Comparison of ENCODE assay signal across 9 cellular contexts in the genomic region with DNA sequence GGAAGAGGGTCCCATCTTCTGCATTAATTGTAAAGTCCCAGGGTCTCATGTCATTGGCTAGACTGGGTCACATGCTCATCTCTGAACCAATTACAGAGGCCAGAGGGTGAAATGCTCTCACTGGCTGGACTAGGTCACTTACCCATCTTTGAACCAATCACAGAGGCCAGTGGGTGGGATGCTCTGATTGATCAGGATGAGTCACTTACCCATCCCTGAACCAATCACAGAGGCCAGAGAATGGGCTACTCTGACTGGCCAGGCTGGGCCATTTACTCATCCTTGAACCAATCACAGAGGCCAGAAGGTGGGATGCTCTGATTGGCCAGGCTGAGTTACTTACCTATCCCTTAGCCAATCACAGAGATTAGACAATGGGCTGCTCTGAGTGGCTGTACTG. TPM values are rescaled to one million over a fixed set of nuclear protein-coding genes. Genes with fewer than 3 reads are reported as not detected.
DNase-seq lines count a peak whose midpoint lies in the region; ATAC-seq and TF ChIP-seq lines count a peak whose summit lies in the region.
"Had no signal": no experiment of that assay in that cellular context is flagged by ENCODE, and none has a peak within 500 bp of the region (broad histone marks: within the 10 kb centered on the region; RNA-seq: fewer than 3 reads in every experiment).

No MANE protein-coding gene starts in this region.

- ATAC-seq in activated CD4-positive, CD25-positive, alpha-beta regulatory T cell treated with anti-CD3 and anti-CD28 coated beads, Interleukin-2, amount 50 U/mL, for 24 hours = peak; percentile 81 to 86
- ATAC-seq in left ventricle myocardium superior = no peak
- ATAC-seq in HG02763 (IDR thresholded peaks at IDR 0.05; ENCODE audit: unreplicated experiment) = no peak

- in situ Hi-C loops in GM13976 (cut with MboI; ENCODE audit: low sequenced_read_pairs, unreplicated experiment) = no loop called here

- TF ChIP-seq CTCF in cardiac fibroblast (IDR thresholded peaks at IDR 0.05; ENCODE audit: low read depth, low read length) (no peak), GM13976 (IDR thresholded peaks at IDR 0.05; ENCODE audit: borderline replicate concordance, control extremely low read depth, extremely low read depth, insufficient read depth, missing control alignments) (no peak)

- intact Hi-C loops in left ventricle myocardium superior (cut with micrococcal nuclease) = no loop called here

- H3K4me3 ChIP-seq in cardiac fibroblast (replicated peaks in 1 of 2; ENCODE audit: low read depth in 2 of 2, low read length in 2 of 2) = no peak overlapping the region

- DNase-seq in activated CD4-positive, CD25-positive, alpha-beta regulatory T cell (lab: John Stamatoyannopoulos, UW) = no peak
- DNase-seq in NCI-H226 (peak; percentile 48), cardiac fibroblast (ENCODE audit: low read depth in 2 of 2) (peak; percentile 37 to 73), left ventricle myocardium superior (no peak), GM13976 (ENCODE audit: low spot score) (no peak)
- peak; percentile 25 for DNase-seq in stimulated activated CD4-positive, alpha-beta T cell treated with anti-CD3 and anti-CD28 coated beads, Interleukin-4, amount 100 ng/mL, for 24 hours
- DNase-seq: NCI-H2227 treated with DMSO at 0.1 percent for 48 hours had no signal

RNA-seq across cellular contexts. Expression of a gene that starts 5.3 kb away (rescaled TPM):
- total RNA-seq in left ventricle myocardium superior = not detected

RNA-seq across cellular contexts. Expression of a gene that starts 41.0 kb away (rescaled TPM):
- total RNA-seq in left ventricle myocardium superior = 58.1 TPM

RNA-seq across cellular contexts. Expression of a gene that starts 47.5 kb away (rescaled TPM):
- 30.1 TPM for total RNA-seq in left ventricle myocardium superior

Comparison
In these comparisons a context has a peak if more than half of its experiments do, and no peak if none do; other contexts are left out.
1. ATAC-seq: peak in activated CD4-positive, CD25-positive, alpha-beta regulatory T cell treated with anti-CD3 and anti-CD28 coated beads, Interleukin-2, amount 50 U/mL, for 24 hours (2 of 2); none in left ventricle myocardium superior (single experiment) and HG02763 (single experiment).
2. DNase-seq: peak in NCI-H226 (single experiment), cardiac fibroblast (2 of 2) and stimulated activated CD4-positive, alpha-beta T cell treated with anti-CD3 and anti-CD28 coated beads, Interleukin-4, amount 100 ng/mL, for 24 hours (single experiment); none in activated CD4-positive, CD25-positive, alpha-beta regulatory T cell (0 of 4), left ventricle myocardium superior (single experiment) and GM13976 (single experiment).